24 cellular contexts compared by ENCODE assay signal in genomic region chr1:1181129-1181937, GRCh38. TPM values are rescaled to one million over a fixed set of nuclear protein-coding genes. Genes with fewer than 3 reads are reported as not detected.
A peak's percentile ranks its signal among the peaks of the same experiment; 100 is the strongest.
DNase-seq lines count a peak whose midpoint lies in the region; ATAC-seq, FAIRE-seq and TF ChIP-seq lines count a peak whose summit lies in the region.
"Had no signal": no experiment of that assay in that cellular context is flagged by ENCODE, and none has a peak within 500 bp of the region (broad histone marks: within the 10 kb centered on the region; RNA-seq: fewer than 3 reads in every experiment).

No MANE protein-coding gene starts in this region.

- H2AFZ ChIP-seq in SK-N-SH (ENCODE audit: low read depth) (no peak overlapping the region), osteoblast (ENCODE audit: low read length) (no peak overlapping the region)

- H3F3A ChIP-seq in SK-N-SH (replicated peaks; ENCODE audit: insufficient read depth), result no peaks in the 10 kb centered on the region

- H3K27me3 ChIP-seq in SK-N-SH (ENCODE audit: insufficient read depth) (no peaks in the 10 kb centered on the region), RWPE2 (ENCODE audit: insufficient read depth, poor library complexity, severe bottlenecking) (no peaks in the 10 kb centered on the region), osteoblast (ENCODE audit: insufficient read depth, low read length) (peaks cover 10% of the 10 kb centered on the region)
- H3K27me3 ChIP-seq: breast epithelium had no signal

- H3K4me3 ChIP-seq in SK-N-SH (ENCODE audit: low read depth in 2 of 2, low read length in 1 of 2), result no peak overlapping the region
- no peak overlapping the region for H3K4me3 ChIP-seq in RWPE2 (ENCODE audit: severe bottlenecking)
- H3K4me3 ChIP-seq in osteoblast (ENCODE audit: insufficient read depth, low read length), result no peak overlapping the region
- H3K4me3 ChIP-seq: heart right ventricle, upper lobe of right lung had no signal

- no peaks in the 10 kb centered on the region for H3K36me3 ChIP-seq in SK-N-SH (replicated peaks in 1 of 2; ENCODE audit: control insufficient read depth in 1 of 2, insufficient read depth in 2 of 2, low read length in 1 of 2)
- H3K36me3 ChIP-seq in RWPE2 (ENCODE audit: low read depth), result no peaks in the 10 kb centered on the region
- H3K36me3 ChIP-seq in osteoblast (ENCODE audit: insufficient read depth, low read length), result no peaks in the 10 kb centered on the region
- H3K36me3 ChIP-seq: breast epithelium, heart right ventricle, upper lobe of right lung had no signal

- POLR2A ChIA-PET in SK-N-SH (lab: Yijun Ruan, JAX), result no interaction called here

- no peaks in the 10 kb centered on the region for H3K9me3 ChIP-seq in SK-N-SH
- no peaks in the 10 kb centered on the region for H3K9me3 ChIP-seq in RWPE2 (ENCODE audit: severe bottlenecking)
- H3K9me3 ChIP-seq in osteoblast (ENCODE audit: low read depth, low read length), result no peaks in the 10 kb centered on the region
- H3K9me3 ChIP-seq: breast epithelium, heart right ventricle, upper lobe of right lung had no signal

- CTCF ChIA-PET in SK-N-SH (lab: Yijun Ruan, JAX), result interaction anchor here (1.1 to 1.7 kb wide), 2 partner anchors 13 to 19 kb away, joined by 3 read pairs; no protein-coding TSS in a partner anchor

- H3K79me2 ChIP-seq in SK-N-SH (ENCODE audit: insufficient read depth) (no peaks in the 10 kb centered on the region), osteoblast (ENCODE audit: insufficient read depth, low read length) (no peaks in the 10 kb centered on the region)

- ATAC-seq in SK-N-SH treated with all-trans-retinoic acid at 6 μM for 48 hours, result no peak
- no peak for ATAC-seq in RWPE2 (ENCODE audit: low read depth)
- ATAC-seq in GM21381 (IDR thresholded peaks at IDR 0.05; ENCODE audit: unreplicated experiment), result no peak
- ATAC-seq: HCT116, heart right ventricle, upper lobe of right lung had no signal

- H3K27ac ChIP-seq in SK-N-SH (ENCODE audit: low read depth in 2 of 2, low read length in 1 of 2) (no peak overlapping the region), RWPE2 (ENCODE audit: poor library complexity, severe bottlenecking) (no peak overlapping the region), osteoblast (ENCODE audit: low read depth, low read length) (no peak overlapping the region)
- H3K27ac ChIP-seq: 22Rv1, heart right ventricle, RWPE1, upper lobe of right lung had no signal

- H3K4me1 ChIP-seq in SK-N-SH (ENCODE audit: control insufficient read depth in 1 of 2, insufficient read depth in 2 of 2, low read depth in 1 of 2, low read length in 1 of 2) (no peaks in the 10 kb centered on the region), RWPE2 (ENCODE audit: insufficient read depth, poor library complexity, severe bottlenecking) (no peaks in the 10 kb centered on the region), osteoblast (ENCODE audit: insufficient read depth, low read length) (no peaks in the 10 kb centered on the region)
- H3K4me1 ChIP-seq: breast epithelium, upper lobe of right lung had no signal

- TF ChIP-seq RAD21 in SK-N-SH (IDR thresholded peaks at IDR 0.05; ENCODE audit: low read length), result no peak

- no peak for TF ChIP-seq CTCF in SK-N-SH (IDR thresholded peaks at IDR 0.05)
- TF ChIP-seq CTCF in RWPE2 (IDR thresholded peaks at IDR 0.05; ENCODE audit: poor library complexity, severe bottlenecking), result no peak
- no peak for TF ChIP-seq CTCF in osteoblast (IDR thresholded peaks at IDR 0.05; ENCODE audit: extremely low read depth, low read depth, low read length)

- H3K4me2 ChIP-seq in SK-N-SH (no peak overlapping the region), osteoblast (ENCODE audit: insufficient read depth, low read length) (no peak overlapping the region)

- TF ChIP-seq EP300 in SK-N-SH (IDR thresholded peaks at IDR 0.05; ENCODE audit: borderline replicate concordance in 1 of 2, low read depth in 1 of 2, low read length in 1 of 2), result no peak

- H4K20me1 ChIP-seq in SK-N-SH (ENCODE audit: insufficient read depth), result no peaks in the 10 kb centered on the region
- no peaks in the 10 kb centered on the region for H4K20me1 ChIP-seq in osteoblast (ENCODE audit: insufficient read depth, low read length)

- H3K9me2 ChIP-seq in SK-N-SH, result no peaks in the 10 kb centered on the region

- DNase-seq in SK-N-SH, result peak; percentile 37
- peak; percentile 57 for DNase-seq in RWPE2 (ENCODE audit: low spot score)
- peak; percentile 16 for DNase-seq in iPS-NIHi11 (ENCODE audit: low spot score)
- DNase-seq in osteoblast (ENCODE audit: insufficient read length, low spot score, missing footprints), result peak; percentile 87
- DNase-seq in NCI-H526 (lab: John Stamatoyannopoulos, UW), result no peak
- DNase-seq in GM19239 (ENCODE audit: insufficient read length, low spot score), result no peak
- DNase-seq: COR-L47; dermis blood vessel endothelial cell; mesendoderm; NCI-H1417; NCI-H524; stimulated activated CD4-positive, alpha-beta T cell treated with anti-CD3 and anti-CD28 coated beads, Interleukin-4, amount 100 ng/mL, for 1 hour; SW 1271; upper lobe of right lung had no signal

- 75% methylated on average over 17 of the region's 26 CpGs for WGBS in SK-N-SH (ENCODE audit: low lambda C conversion rate)

- no peak for FAIRE-seq in GM19239 (lab: Jason Lieb, UNC)

- no peak overlapping the region for H3K9ac ChIP-seq in SK-N-SH

TF ChIP-seq in SK-N-SH, 30 proteins besides CTCF, POLR2A, EP300 and RAD21 (continues in another document):
- TF ChIP-seq RXRA (IDR thresholded peaks at IDR 0.05; ENCODE audit: borderline replicate concordance, low read depth), result no peak
- no peak for TF ChIP-seq USF2 (IDR thresholded peaks at IDR 0.05; ENCODE audit: borderline replicate concordance, low read depth, low read length)
- TF ChIP-seq FOXJ3 (CRISPR knock-in tag; IDR thresholded peaks at IDR 0.05), result no peak
- TF ChIP-seq SIN3A (IDR thresholded peaks at IDR 0.05; ENCODE audit: borderline replicate concordance, low read depth, low read length), result no peak
- TF ChIP-seq TEAD4 (IDR thresholded peaks at IDR 0.05; ENCODE audit: borderline replicate concordance, insufficient read depth), result no peak
- TF ChIP-seq GATA2 (CRISPR knock-in tag; IDR thresholded peaks at IDR 0.05), result no peak
- no peak for TF ChIP-seq SMC3 (IDR thresholded peaks at IDR 0.05; ENCODE audit: low read depth, low read length)
- TF ChIP-seq TAF1 (IDR thresholded peaks at IDR 0.05; ENCODE audit: borderline replicate concordance, low read depth, low read length), result no peak

TF ChIP-seq in SK-N-SH treated with all-trans-retinoic acid at 6 μM for 48 hours, 23 proteins besides CTCF, POLR2A, EP300 and RAD21 (continues in another document):
- TF ChIP-seq TCF4 (CRISPR knock-in tag; IDR thresholded peaks at IDR 0.05; ENCODE audit: borderline replicate concordance) (no peak), RARB (CRISPR knock-in tag; IDR thresholded peaks at IDR 0.05) (no peak), ARNTL (CRISPR knock-in tag; IDR thresholded peaks at IDR 0.05; ENCODE audit: borderline replicate concordance, low read depth) (no peak), CSDC2 (CRISPR knock-in tag; IDR thresholded peaks at IDR 0.05) (no peak), GLIS3 (CRISPR knock-in tag; IDR thresholded peaks at IDR 0.05) (no peak), BACH2 (CRISPR knock-in tag; IDR thresholded peaks at IDR 0.05; ENCODE audit: borderline replicate concordance) (no peak), ZFP30 (CRISPR knock-in tag; IDR thresholded peaks at IDR 0.05) (no peak), ESRRG (CRISPR knock-in tag; IDR thresholded peaks at IDR 0.05) (no peak), PATZ1 (CRISPR knock-in tag; IDR thresholded peaks at IDR 0.05; ENCODE audit: borderline replicate concordance) (no peak), SNAI2 (CRISPR knock-in tag; IDR thresholded peaks at IDR 0.05) (no peak), ZNF565 (CRISPR knock-in tag; conservative IDR thresholded peaks at IDR 0.05; ENCODE audit: low read depth) (no peak)

RNA-seq across cellular contexts. Expression of gene TTLL10, which starts 7.7 kb away (rescaled TPM):
- polyA plus RNA-seq in SK-N-SH (2012; rRNA removed), result not detected in 2 replicates
- polyA plus RNA-seq in SK-N-SH (2012; cell fraction: cytosol; rRNA removed), result not detected in 2 replicates
- polyA plus RNA-seq in SK-N-SH (2012; cell fraction: nucleus; rRNA removed), result not detected in 2 replicates
- total RNA-seq in osteoblast, result not detected in 2 replicates
- total RNA-seq: Daoy, dermis blood vessel endothelial cell, pulmonary artery endothelial cell, upper lobe of right lung had no signal
- polyA plus RNA-seq: neural cell had no signal

RNA-seq across cellular contexts. Expression of gene TNFRSF18, which starts 25.1 kb away (rescaled TPM):
- polyA plus RNA-seq in SK-N-SH (2012; rRNA removed), result 0.05 TPM in 1 of 2 replicates, not detected in the other
- 0.03 and 0.06 TPM in 2 replicates for polyA plus RNA-seq in SK-N-SH (2012; cell fraction: cytosol; rRNA removed)
- polyA plus RNA-seq in SK-N-SH (2012; cell fraction: nucleus; rRNA removed), result 0.41 TPM in 1 of 2 replicates, not detected in the other
- total RNA-seq in osteoblast, result 0.29 TPM in 1 of 2 replicates, not detected in the other
- total RNA-seq: pulmonary artery endothelial cell had no signal
- polyA plus RNA-seq: neural cell had no signal

RNA-seq across cellular contexts. Expression of gene TNFRSF4, which starts 32.6 kb away (rescaled TPM):
- not detected in 2 replicates for polyA plus RNA-seq in SK-N-SH (2012; rRNA removed)
- not detected in 2 replicates for polyA plus RNA-seq in SK-N-SH (2012; cell fraction: cytosol; rRNA removed)
- 0.08 and 0.13 TPM in 2 replicates for polyA plus RNA-seq in SK-N-SH (2012; cell fraction: nucleus; rRNA removed)
- total RNA-seq in osteoblast, result under 0.01 TPM in 1 of 2 replicates, not detected in the other
- total RNA-seq: Daoy had no signal
- polyA plus RNA-seq: neural cell had no signal

RNA-seq across cellular contexts. Expression of gene SDF4, which starts 50.5 kb away (rescaled TPM):
- 182 and 265 TPM in 2 replicates for polyA plus RNA-seq in SK-N-SH (2012; rRNA removed)
- polyA plus RNA-seq in SK-N-SH (2012; cell fraction: cytosol; rRNA removed), result 160 and 235 TPM in 2 replicates
- 199 and 219 TPM in 2 replicates for polyA plus RNA-seq in SK-N-SH (2012; cell fraction: nucleus; rRNA removed)
- 136 and 151 TPM in 2 replicates for total RNA-seq in osteoblast

RNA-seq across cellular contexts. Expression of gene B3GALT6, which starts 50.7 kb away (rescaled TPM):
- polyA plus RNA-seq in SK-N-SH (2012; rRNA removed), result 32.0 and 38.8 TPM in 2 replicates
- polyA plus RNA-seq in SK-N-SH (2012; cell fraction: cytosol; rRNA removed), result 28.3 and 34.5 TPM in 2 replicates
- 18.1 and 18.7 TPM in 2 replicates for polyA plus RNA-seq in SK-N-SH (2012; cell fraction: nucleus; rRNA removed)
- total RNA-seq in osteoblast, result 26.5 and 29.7 TPM in 2 replicates

Comparison
In these comparisons a context has a peak if more than half of its experiments do, and no peak if none do; other contexts are left out.
1. DNase-seq: peak in SK-N-SH (single experiment), RWPE2 (single experiment), iPS-NIHi11 (single experiment) and osteoblast (single experiment); none in NCI-H526 (0 of 2) and GM19239 (single experiment).